1 cellular context compared by ENCODE assay signal in genomic region chr17:7912927-7913524, GRCh38.
TF ChIP-seq lines count a peak whose summit lies in the region.

No MANE protein-coding gene starts in this region.

TF ChIP-seq in K562, 482 proteins besides CTCF, POLR2A, EP300 and RAD21 (continued from another document):
- TF ChIP-seq RERE (CRISPR knock-in tag; IDR thresholded peaks at IDR 0.05; ENCODE audit: borderline replicate concordance): no peak
- no peak for TF ChIP-seq HDAC3 (IDR thresholded peaks at IDR 0.05; ENCODE audit: borderline replicate concordance, partially characterized antibody)
- TF ChIP-seq ZNF311 (CRISPR knock-in tag; IDR thresholded peaks at IDR 0.05): no peak
- 0 out of 2 replicates have a peak, but pooled peaks have one; percentile 20 for TF ChIP-seq KLF16 (IDR thresholded peaks at IDR 0.05)
- 0 out of 2 replicates have a peak, but pooled peaks have one; percentile 15 for TF ChIP-seq BHLHE40 (IDR thresholded peaks at IDR 0.05; ENCODE audit: low read length)
- no peak for TF ChIP-seq PBX2 (CRISPR knock-in tag; IDR thresholded peaks at IDR 0.05; ENCODE audit: low read depth)
- no peak for TF ChIP-seq PBX2 (tag; conservative IDR thresholded peaks at IDR 0.05; ENCODE audit: low read depth)
- TF ChIP-seq CLOCK (CRISPR knock-in tag; IDR thresholded peaks at IDR 0.05; ENCODE audit: borderline replicate concordance): no peak
- TF ChIP-seq TRIM25 (IDR thresholded peaks at IDR 0.05; ENCODE audit: borderline replicate concordance): no peak
- TF ChIP-seq DPF2 (IDR thresholded peaks at IDR 0.05): 0 out of 2 replicates have a peak, but pooled peaks have one; percentile 38
- no peak for TF ChIP-seq TOE1 (IDR thresholded peaks at IDR 0.05; ENCODE audit: borderline replicate concordance)
- no peak for TF ChIP-seq TOE1 (CRISPR knock-in tag; IDR thresholded peaks at IDR 0.05; ENCODE audit: borderline replicate concordance, low read depth)
- TF ChIP-seq BRF2 (IDR thresholded peaks at IDR 0.05; ENCODE audit: borderline replicate concordance, insufficient read depth, insufficient read length): no peak
- TF ChIP-seq TEAD4 (IDR thresholded peaks at IDR 0.05; ENCODE audit: low read length): 0 out of 2 replicates have a peak, but pooled peaks have one; percentile 17
- TF ChIP-seq TEAD4 (CRISPR knock-in tag; IDR thresholded peaks at IDR 0.05; ENCODE audit: borderline replicate concordance): no peak
- TF ChIP-seq NFRKB (IDR thresholded peaks at IDR 0.05; ENCODE audit: low read depth): no peak
- TF ChIP-seq RBM15 (IDR thresholded peaks at IDR 0.05; ENCODE audit: insufficient read depth, low read length): no peak
- TF ChIP-seq CTBP1 (IDR thresholded peaks at IDR 0.05; ENCODE audit: borderline replicate concordance): peak; percentile 67
- no peak for TF ChIP-seq CHD4 (IDR thresholded peaks at IDR 0.05; ENCODE audit: insufficient read depth, insufficient replicate concordance, low read depth, low read length, poor library complexity, severe bottlenecking)
- TF ChIP-seq BMI1 (IDR thresholded peaks at IDR 0.05; ENCODE audit: low read length): no peak
- TF ChIP-seq CSDE1 (IDR thresholded peaks at IDR 0.05): no peak
- TF ChIP-seq ZFP1 (CRISPR knock-in tag; IDR thresholded peaks at IDR 0.05): no peak
- TF ChIP-seq CUX1 (CRISPR knock-in tag; IDR thresholded peaks at IDR 0.05): no peak
- TF ChIP-seq COPS2 (conservative IDR thresholded peaks at IDR 0.05): no peak
- TF ChIP-seq ARID1B (IDR thresholded peaks at IDR 0.05): no peak
- TF ChIP-seq DEAF1 (CRISPR knock-in tag; IDR thresholded peaks at IDR 0.05): peak; percentile 67; the same call in 1 of the 2 replicates
- 0 out of 2 replicates have a peak, but pooled peaks have one; percentile 28 for TF ChIP-seq ARID3A (IDR thresholded peaks at IDR 0.05; ENCODE audit: borderline replicate concordance, low read depth, low read length)
